Comparison of ENCODE assay signal across 8 cellular contexts in the genomic region with DNA sequence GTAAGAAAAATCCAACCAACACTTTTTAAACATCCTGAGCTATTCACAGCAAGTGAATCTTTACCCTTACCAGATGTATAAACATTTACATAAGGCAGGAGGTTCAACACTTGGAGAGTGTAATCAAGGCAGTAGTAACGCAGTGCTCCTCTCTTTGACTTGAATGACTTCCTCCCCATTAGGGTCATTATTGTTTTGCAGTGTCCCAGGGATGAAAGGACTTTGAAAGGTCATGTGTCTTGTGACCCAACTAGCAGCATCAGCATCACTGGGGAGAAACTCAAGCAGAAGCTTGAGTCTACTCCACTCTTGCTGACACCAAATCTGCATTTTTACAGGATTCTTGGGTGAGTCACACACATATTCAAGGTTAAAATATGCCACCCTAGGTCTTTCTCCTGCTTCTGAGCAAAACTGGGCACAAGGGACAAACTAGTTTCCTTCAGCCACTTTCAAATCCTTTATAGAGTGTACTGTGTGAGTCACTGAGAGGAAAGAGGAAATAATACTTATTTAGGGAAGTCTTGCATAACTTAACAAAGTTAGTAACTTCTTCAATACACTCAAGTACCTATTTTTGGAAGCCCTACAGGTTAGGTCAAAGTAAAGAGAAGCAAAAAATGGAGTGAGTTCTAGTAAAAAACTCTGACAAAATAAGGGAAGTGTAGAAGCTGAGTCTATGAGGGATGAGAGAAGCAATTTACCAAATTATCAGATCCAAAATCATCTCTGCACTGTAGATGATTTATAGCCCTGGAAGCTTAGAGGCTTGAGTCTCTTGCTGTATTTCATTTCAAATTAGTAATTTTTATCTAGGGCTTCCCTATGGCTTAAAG. TPM values are rescaled to one million over a fixed set of nuclear protein-coding genes. Genes with fewer than 3 reads are reported as not detected.
DNase-seq lines count a peak whose midpoint lies in the region; ATAC-seq and TF ChIP-seq lines count a peak whose summit lies in the region.

No MANE protein-coding gene starts in this region.

- CTCF ChIA-PET in activated naive CD4-positive, alpha-beta T cell treated with anti-CD3 and anti-CD28 coated beads for 36 hours (lab: Charles Lee) = interaction anchor here (0.9 to 1.1 kb wide), 3 partner anchors 17 to 61 kb away, joined by 3 to 4 read pairs (median 3); no protein-coding TSS in a partner anchor
- CTCF ChIA-PET in PC-3 (lab: Charles Lee) = interaction anchor here (0.7 kb wide), 1 partner anchor 210 kb away, joined by 3 read pairs; no protein-coding TSS in a partner anchor

- peaks cover 4% of the 10 kb centered on the region for H3K9me3 Mint-ChIP-seq in activated naive CD4-positive, alpha-beta T cell treated with anti-CD3 and anti-CD28 coated beads for 36 hours

- POLR2A ChIA-PET in PC-3 (lab: Charles Lee; ENCODE audit: unreplicated experiment) = interaction anchor here (0.6 kb wide), 1 partner anchor 121 kb away, joined by 3 read pairs; no protein-coding TSS in a partner anchor

- peaks cover 10% of the 10 kb centered on the region for H3F3A ChIP-seq in PC-3 (ENCODE audit: low read length, unreplicated experiment)

- H3K27me3 ChIP-seq in PC-3 (ENCODE audit: low read length) = no peaks in the 10 kb centered on the region

- DNase-seq in activated naive CD4-positive, alpha-beta T cell treated with anti-CD3 and anti-CD28 coated beads for 36 hours = no peak
- no peak for DNase-seq in activated naive CD4-positive, alpha-beta T cell treated with anti-CD3 and anti-CD28 coated beads, Interleukin-2, amount 50 U/mL, for 16 hours
- DNase-seq in PC-3 = peak; percentile 95
- DNase-seq in pons (ENCODE audit: low spot score) = peak; percentile 83
- no peak for DNase-seq in stimulated activated naive CD4-positive, alpha-beta T cell treated with Interleukin-2 at 50 U/mL for 16 hours (lab: John Stamatoyannopoulos, UW)
- no peak for DNase-seq in occipital lobe (lab: John Stamatoyannopoulos, UW)

- no peak overlapping the region for H3K4me3 ChIP-seq in PC-3 (ENCODE audit: low read length)

- no peaks in the 10 kb centered on the region for H3K9me3 ChIP-seq in PC-3 (ENCODE audit: low read length)

- no peaks in the 10 kb centered on the region for H3K36me3 ChIP-seq in PC-3 (ENCODE audit: low read depth, low read length)

- no peaks in the 10 kb centered on the region for H4K20me1 ChIP-seq in PC-3 (ENCODE audit: low read length)

- H3K4me3 Mint-ChIP-seq in activated naive CD4-positive, alpha-beta T cell treated with anti-CD3 and anti-CD28 coated beads for 36 hours = no peak overlapping the region

- no peak overlapping the region for H2AFZ ChIP-seq in PC-3 (ENCODE audit: low read length)

- TF ChIP-seq CTCF in PC-3 (conservative IDR thresholded peaks at IDR 0.05; ENCODE audit: low read depth, low read length) = no peak

- no peaks in the 10 kb centered on the region for H3K9me2 ChIP-seq in PC-3 (replicated peaks; ENCODE audit: low read length)

- peaks cover 49% of the 10 kb centered on the region for H3K4me1 Mint-ChIP-seq in activated naive CD4-positive, alpha-beta T cell treated with anti-CD3 and anti-CD28 coated beads for 36 hours (ENCODE audit: low read depth)

- ATAC-seq in HG02970 (IDR thresholded peaks at IDR 0.05; ENCODE audit: low FRiP score, unreplicated experiment) = peak; percentile 72
- ATAC-seq in PC-3 = peak; percentile 99
- ATAC-seq in esophagus mucosa = peak; percentile 95

- no peaks in the 10 kb centered on the region for H3K27me3 Mint-ChIP-seq in activated naive CD4-positive, alpha-beta T cell treated with anti-CD3 and anti-CD28 coated beads for 36 hours (ENCODE audit: low read depth)

- intact Hi-C loops in activated naive CD4-positive, alpha-beta T cell treated with anti-CD3 and anti-CD28 coated beads for 36 hours (cut with micrococcal nuclease) = loop anchor here (2.0 kb wide), 1 partner anchor 15 kb away; no protein-coding TSS in a partner anchor
- intact Hi-C loops in PC-3 (cut with micrococcal nuclease) = loop anchor here (2.0 kb wide), 2 partner anchors 15 to 77 kb away; no protein-coding TSS in a partner anchor

- H3K4me2 ChIP-seq in PC-3 (ENCODE audit: low read length) = peak overlapping the region; percentile 40

- H3K79me2 ChIP-seq in PC-3 (ENCODE audit: low read length) = no peaks in the 10 kb centered on the region

- peaks cover 5% of the 10 kb centered on the region for H3K36me3 Mint-ChIP-seq in activated naive CD4-positive, alpha-beta T cell treated with anti-CD3 and anti-CD28 coated beads for 36 hours (ENCODE audit: low read depth)

- H3K9ac ChIP-seq in PC-3 (ENCODE audit: low read length) = no peak overlapping the region

- H3K27ac ChIP-seq in PC-3 (ENCODE audit: low read length) = peak overlapping the region; percentile 70

- BruUV-seq in PC-3 (replicated peaks; lab: Mats Ljungman, UMichigan) = no TSS peak

- H3K4me1 ChIP-seq in PC-3 (ENCODE audit: insufficient read depth, low read length) = peaks cover 27% of the 10 kb centered on the region

- H3K27ac Mint-ChIP-seq in activated naive CD4-positive, alpha-beta T cell treated with anti-CD3 and anti-CD28 coated beads for 36 hours = peak overlapping the region; percentile 63

RNA-seq across cellular contexts. Expression of a gene that starts 51.0 kb away (rescaled TPM):
- 10 to 100 TPM; 65.8 to 65.9 TPM for total RNA-seq in activated naive CD4-positive, alpha-beta T cell treated with anti-CD3 and anti-CD28 coated beads for 36 hours
- total RNA-seq in PC-3 (2014; rRNA removed) (38.1 and 38.3 TPM in 2 replicates), esophagus mucosa (28.5 TPM), occipital lobe (41.6 TPM)

Comparison
In these comparisons a context has a peak if more than half of its experiments do, and no peak if none do; other contexts are left out.
1. DNase-seq: peak in PC-3 (single experiment) and pons (single experiment); none in activated naive CD4-positive, alpha-beta T cell treated with anti-CD3 and anti-CD28 coated beads for 36 hours (single experiment), activated naive CD4-positive, alpha-beta T cell treated with anti-CD3 and anti-CD28 coated beads, Interleukin-2, amount 50 U/mL, for 16 hours (single experiment), stimulated activated naive CD4-positive, alpha-beta T cell treated with Interleukin-2 at 50 U/mL for 16 hours (single experiment) and occipital lobe (single experiment).
2. Peak in every context shown above with its lines, with median percentiles within 50 percentile points of each other: ATAC-seq.